8 cellular contexts compared by ENCODE assay signal in genomic region chr1:156709743-156710489, GRCh38. TPM values are rescaled to one million over a fixed set of nuclear protein-coding genes. Genes with fewer than 3 reads are reported as not detected.
A peak's percentile ranks its signal among the peaks of the same experiment; 100 is the strongest.
DNase-seq lines count a peak whose midpoint lies in the region; ATAC-seq and TF ChIP-seq lines count a peak whose summit lies in the region.

No MANE protein-coding gene starts in this region.

- H3K4me1 ChIP-seq in HEK293 (ENCODE audit: control insufficient read depth, insufficient read depth, low read length) (peaks cover 3% of the 10 kb centered on the region; the same call in 1 of the 2 replicates), cardiac muscle cell (ENCODE audit: low read depth) (peaks cover 69% of the 10 kb centered on the region), skeletal muscle satellite cell (ENCODE audit: control insufficient read depth, insufficient read depth, low read length) (peaks cover 40% of the 10 kb centered on the region)

- H3K27me3 ChIP-seq in cardiac muscle cell (no peaks in the 10 kb centered on the region), skeletal muscle satellite cell (ENCODE audit: control insufficient read depth, insufficient read depth, low read length) (peaks cover 14% of the 10 kb centered on the region)

- TF ChIP-seq CTCF in HEK293 (tag by site-specific recombination; IDR thresholded peaks at IDR 0.05) = no peak
- no peak for TF ChIP-seq CTCF in cardiac muscle cell (IDR thresholded peaks at IDR 0.05; ENCODE audit: low read depth, low read length)
- TF ChIP-seq CTCF in endothelial cell (IDR thresholded peaks at IDR 0.05; ENCODE audit: unreplicated experiment) = no peak

- H3K9me3 Mint-ChIP-seq in activated T-helper 2 cell treated with anti-CD3 and anti-CD28 coated beads, Interferon-gamma antibody, Interleukin-2, Interleukin-4, amounts not matched to agents 10 μg/mL and 5 μg/mL and 100 μg/mL, durations not matched to agents 14 hours and 24 hours and 36 hours = no peaks in the 10 kb centered on the region
- no peaks in the 10 kb centered on the region for H3K9me3 Mint-ChIP-seq in endothelial cell (ENCODE audit: unreplicated experiment)

- H3K4me2 ChIP-seq in skeletal muscle satellite cell (ENCODE audit: low read length) = peak overlapping the region; percentile 24

- H3K9me3 ChIP-seq in HEK293 (ENCODE audit: control insufficient read depth, insufficient read depth, low read depth, low read length) = no peaks in the 10 kb centered on the region
- H3K9me3 ChIP-seq in cardiac muscle cell (ENCODE audit: low read depth) = no peaks in the 10 kb centered on the region
- H3K9me3 ChIP-seq in skeletal muscle satellite cell (replicated peaks; ENCODE audit: low read length) = no peaks in the 10 kb centered on the region

- H3K4me3 ChIP-seq in HEK293 (ENCODE audit: low read depth, low read length) (no peak overlapping the region), cardiac muscle cell (no peak overlapping the region), skeletal muscle satellite cell (ENCODE audit: low read length) (no peak overlapping the region)

- H3K27ac Mint-ChIP-seq in activated T-helper 2 cell treated with anti-CD3 and anti-CD28 coated beads, Interferon-gamma antibody, Interleukin-2, Interleukin-4, amounts not matched to agents 10 μg/mL and 5 μg/mL and 100 μg/mL, durations not matched to agents 14 hours and 24 hours and 36 hours = no peak overlapping the region
- no peak overlapping the region for H3K27ac Mint-ChIP-seq in endothelial cell (ENCODE audit: unreplicated experiment)

- H3K27ac ChIP-seq in HEK293 (ENCODE audit: extremely low read depth, low read depth, low read length) (0 out of 2 replicates have a peak overlapping the region, but pooled peaks have one; percentile 16), cardiac muscle cell (peak overlapping the region; percentile 86)

- ATAC-seq in HG03097 (IDR thresholded peaks at IDR 0.05; ENCODE audit: low FRiP score, unreplicated experiment) (no peak), GM18520 (IDR thresholded peaks at IDR 0.05; ENCODE audit: unreplicated experiment) (no peak)

- CTCF ChIA-PET in HEK293 (lab: Yijun Ruan, JAX) = interaction anchor here (0.6 to 20.2 kb wide), 3 partner anchors 16 to 70 kb away, joined by 3 to 579 read pairs (median 11); no protein-coding TSS in a partner anchor

- H3K4me1 Mint-ChIP-seq in activated T-helper 2 cell treated with anti-CD3 and anti-CD28 coated beads, Interferon-gamma antibody, Interleukin-2, Interleukin-4, amounts not matched to agents 10 μg/mL and 5 μg/mL and 100 μg/mL, durations not matched to agents 14 hours and 24 hours and 36 hours (ENCODE audit: low read depth) = peaks cover 9% of the 10 kb centered on the region
- H3K4me1 Mint-ChIP-seq in endothelial cell (ENCODE audit: unreplicated experiment) = peaks cover 14% of the 10 kb centered on the region

- POLR2A ChIA-PET in HEK293 (lab: Yijun Ruan, JAX) = no interaction called here

- H3K36me3 Mint-ChIP-seq in activated T-helper 2 cell treated with anti-CD3 and anti-CD28 coated beads, Interferon-gamma antibody, Interleukin-2, Interleukin-4, amounts not matched to agents 10 μg/mL and 5 μg/mL and 100 μg/mL, durations not matched to agents 14 hours and 24 hours and 36 hours (ENCODE audit: low read depth) = no peaks in the 10 kb centered on the region
- peaks cover 7% of the 10 kb centered on the region for H3K36me3 Mint-ChIP-seq in endothelial cell (ENCODE audit: low read depth, unreplicated experiment)

- intact Hi-C loops in activated T-helper 2 cell treated with anti-CD3 and anti-CD28 coated beads, Interferon-gamma antibody, Interleukin-2, Interleukin-4, amounts not matched to agents 10 μg/mL and 5 μg/mL and 100 μg/mL, durations not matched to agents 14 hours and 24 hours and 36 hours (cut with micrococcal nuclease) = no loop called here

- DNase-seq in SHP77 treated with DMSO at 0.1 percent for 48 hours (lab: John Stamatoyannopoulos, UW) (peak; percentile 68), cardiac muscle cell (ENCODE audit: low read depth in 1 of 2, low spot score in 1 of 2) (peak in 1 of 2 donors; percentile 78), endothelial cell (ENCODE audit: low spot score) (no peak)
- no peak for DNase-seq in activated T-helper 2 cell treated with anti-CD3 and anti-CD28 coated beads, Interferon-gamma antibody, Interleukin-2, Interleukin-4, amounts not matched to agents 10 μg/mL and 5 μg/mL and 100 μg/mL, durations not matched to agents 14 hours and 24 hours and 36 hours (ENCODE audit: low spot score)

- no peaks in the 10 kb centered on the region for H3K36me3 ChIP-seq in HEK293 (ENCODE audit: control insufficient read depth in 2 of 2, insufficient read depth in 1 of 2, low read length in 2 of 2)
- H3K36me3 ChIP-seq in cardiac muscle cell = no peaks in the 10 kb centered on the region
- H3K36me3 ChIP-seq in skeletal muscle satellite cell (ENCODE audit: insufficient read depth, low read length) = no peaks in the 10 kb centered on the region

- no peak overlapping the region for H3K4me3 Mint-ChIP-seq in activated T-helper 2 cell treated with anti-CD3 and anti-CD28 coated beads, Interferon-gamma antibody, Interleukin-2, Interleukin-4, amounts not matched to agents 10 μg/mL and 5 μg/mL and 100 μg/mL, durations not matched to agents 14 hours and 24 hours and 36 hours (ENCODE audit: low read depth)
- no peak overlapping the region for H3K4me3 Mint-ChIP-seq in endothelial cell (ENCODE audit: unreplicated experiment)

- no peak overlapping the region for H3K9ac ChIP-seq in skeletal muscle satellite cell (ENCODE audit: low read depth, low read length)

- peaks cover 31% of the 10 kb centered on the region for H3K27me3 Mint-ChIP-seq in activated T-helper 2 cell treated with anti-CD3 and anti-CD28 coated beads, Interferon-gamma antibody, Interleukin-2, Interleukin-4, amounts not matched to agents 10 μg/mL and 5 μg/mL and 100 μg/mL, durations not matched to agents 14 hours and 24 hours and 36 hours (ENCODE audit: low read depth)
- H3K27me3 Mint-ChIP-seq in endothelial cell (ENCODE audit: unreplicated experiment) = peaks cover 9% of the 10 kb centered on the region

TF ChIP-seq in HEK293, 187 proteins besides CTCF, POLR2A, EP300 and RAD21 (continues in another document):
- TF ChIP-seq GLI4 (tag by site-specific recombination; IDR thresholded peaks at IDR 0.05) (no peak), ZNF621 (tag by site-specific recombination; IDR thresholded peaks at IDR 0.05) (no peak), ZNF747 (tag by site-specific recombination; IDR thresholded peaks at IDR 0.05) (no peak), KLF1 (tag by site-specific recombination; IDR thresholded peaks at IDR 0.05) (peak; percentile 94)
- TF ChIP-seq, protein P1, sequence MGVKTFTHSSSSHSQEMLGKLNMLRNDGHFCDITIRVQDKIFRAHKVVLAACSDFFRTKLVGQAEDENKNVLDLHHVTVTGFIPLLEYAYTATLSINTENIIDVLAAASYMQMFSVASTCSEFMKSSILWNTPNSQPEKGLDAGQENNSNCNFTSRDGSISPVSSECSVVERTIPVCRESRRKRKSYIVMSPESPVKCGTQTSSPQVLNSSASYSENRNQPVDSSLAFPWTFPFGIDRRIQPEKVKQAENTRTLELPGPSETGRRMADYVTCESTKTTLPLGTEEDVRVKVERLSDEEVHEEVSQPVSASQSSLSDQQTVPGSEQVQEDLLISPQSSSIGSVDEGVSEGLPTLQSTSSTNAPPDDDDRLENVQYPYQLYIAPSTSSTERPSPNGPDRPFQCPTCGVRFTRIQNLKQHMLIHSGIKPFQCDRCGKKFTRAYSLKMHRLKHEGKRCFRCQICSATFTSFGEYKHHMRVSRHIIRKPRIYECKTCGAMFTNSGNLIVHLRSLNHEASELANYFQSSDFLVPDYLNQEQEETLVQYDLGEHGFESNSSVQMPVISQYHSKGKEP (tag by site-specific recombination; IDR thresholded peaks at IDR 0.05) = no peak

RNA-seq across cellular contexts. Expression of gene CRABP2, which starts 4.5 kb away (rescaled TPM):
- 556 and 900 TPM in 2 replicates for total RNA-seq in cardiac muscle cell
- 824 and 1,249 TPM in 2 replicates for polyA plus RNA-seq in cardiac muscle cell
- 12.4 and 20.3 TPM in 2 replicates for total RNA-seq in skeletal muscle satellite cell (2012; rRNA removed)
- total RNA-seq in activated T-helper 2 cell treated with anti-CD3 and anti-CD28 coated beads, Interferon-gamma antibody, Interleukin-2, Interleukin-4, amounts not matched to agents 10 μg/mL and 5 μg/mL and 100 μg/mL, durations not matched to agents 14 hours and 24 hours and 36 hours = 1.0 and 1.1 TPM in 2 replicates
- total RNA-seq in endothelial cell (ENCODE audit: unreplicated experiment) = 9.5 TPM

RNA-seq across cellular contexts. Expression of gene METTL25B, which starts 18.4 kb away (rescaled TPM):
- total RNA-seq in cardiac muscle cell (22.8 and 25.4 TPM in 2 replicates), endothelial cell (ENCODE audit: unreplicated experiment) (19.3 TPM)
- 19.5 and 20.9 TPM in 2 replicates for polyA plus RNA-seq in cardiac muscle cell
- total RNA-seq in skeletal muscle satellite cell (2012; rRNA removed) = 5.7 and 7.1 TPM in 2 replicates
- total RNA-seq in activated T-helper 2 cell treated with anti-CD3 and anti-CD28 coated beads, Interferon-gamma antibody, Interleukin-2, Interleukin-4, amounts not matched to agents 10 μg/mL and 5 μg/mL and 100 μg/mL, durations not matched to agents 14 hours and 24 hours and 36 hours = 37.3 and 45.2 TPM in 2 replicates

RNA-seq across cellular contexts. Expression of gene ISG20L2, which starts 18.6 kb away (rescaled TPM):
- 22.6 and 27.3 TPM in 2 replicates for total RNA-seq in cardiac muscle cell
- polyA plus RNA-seq in cardiac muscle cell = 25.1 and 31.3 TPM in 2 replicates
- 22.1 and 27.4 TPM in 2 replicates for total RNA-seq in skeletal muscle satellite cell (2012; rRNA removed)
- 52.2 and 57.4 TPM in 2 replicates for total RNA-seq in activated T-helper 2 cell treated with anti-CD3 and anti-CD28 coated beads, Interferon-gamma antibody, Interleukin-2, Interleukin-4, amounts not matched to agents 10 μg/mL and 5 μg/mL and 100 μg/mL, durations not matched to agents 14 hours and 24 hours and 36 hours
- total RNA-seq in endothelial cell (ENCODE audit: unreplicated experiment) = 33.4 TPM

RNA-seq across cellular contexts. Expression of gene MRPL24, which starts 31.0 kb away (rescaled TPM):
- total RNA-seq in cardiac muscle cell (34.9 and 54.1 TPM in 2 replicates), endothelial cell (ENCODE audit: unreplicated experiment) (26.7 TPM)
- polyA plus RNA-seq in cardiac muscle cell = 70.7 and 77.7 TPM in 2 replicates
- 59.2 and 63.1 TPM in 2 replicates for total RNA-seq in skeletal muscle satellite cell (2012; rRNA removed)
- total RNA-seq in activated T-helper 2 cell treated with anti-CD3 and anti-CD28 coated beads, Interferon-gamma antibody, Interleukin-2, Interleukin-4, amounts not matched to agents 10 μg/mL and 5 μg/mL and 100 μg/mL, durations not matched to agents 14 hours and 24 hours and 36 hours = 116 and 124 TPM in 2 replicates

RNA-seq across cellular contexts. Expression of gene NES, which starts 32.7 kb away (rescaled TPM):
- total RNA-seq in cardiac muscle cell (302 and 391 TPM in 2 replicates), endothelial cell (ENCODE audit: unreplicated experiment) (111 TPM)
- polyA plus RNA-seq in cardiac muscle cell = 86.5 and 89.3 TPM in 2 replicates
- total RNA-seq in skeletal muscle satellite cell (2012; rRNA removed) = 10.6 and 46.1 TPM in 2 replicates
- total RNA-seq in activated T-helper 2 cell treated with anti-CD3 and anti-CD28 coated beads, Interferon-gamma antibody, Interleukin-2, Interleukin-4, amounts not matched to agents 10 μg/mL and 5 μg/mL and 100 μg/mL, durations not matched to agents 14 hours and 24 hours and 36 hours = not detected in 2 replicates

Comparison
In these comparisons a context has a peak if more than half of its experiments do, and no peak if none do; other contexts are left out.
1. RNA of gene CRABP2, which starts 4.5 kb away (total RNA-seq): 556 to 900 TPM in cardiac muscle cell; 9.5 TPM in endothelial cell (single experiment) and 1.0 to 1.1 TPM in activated T-helper 2 cell treated with anti-CD3 and anti-CD28 coated beads, Interferon-gamma antibody, Interleukin-2, Interleukin-4, amounts not matched to agents 10 μg/mL and 5 μg/mL and 100 μg/mL, durations not matched to agents 14 hours and 24 hours and 36 hours; every median in the first group is over 10 times any median in the second.